1 cellular context compared by ENCODE assay signal in the genomic region with DNA sequence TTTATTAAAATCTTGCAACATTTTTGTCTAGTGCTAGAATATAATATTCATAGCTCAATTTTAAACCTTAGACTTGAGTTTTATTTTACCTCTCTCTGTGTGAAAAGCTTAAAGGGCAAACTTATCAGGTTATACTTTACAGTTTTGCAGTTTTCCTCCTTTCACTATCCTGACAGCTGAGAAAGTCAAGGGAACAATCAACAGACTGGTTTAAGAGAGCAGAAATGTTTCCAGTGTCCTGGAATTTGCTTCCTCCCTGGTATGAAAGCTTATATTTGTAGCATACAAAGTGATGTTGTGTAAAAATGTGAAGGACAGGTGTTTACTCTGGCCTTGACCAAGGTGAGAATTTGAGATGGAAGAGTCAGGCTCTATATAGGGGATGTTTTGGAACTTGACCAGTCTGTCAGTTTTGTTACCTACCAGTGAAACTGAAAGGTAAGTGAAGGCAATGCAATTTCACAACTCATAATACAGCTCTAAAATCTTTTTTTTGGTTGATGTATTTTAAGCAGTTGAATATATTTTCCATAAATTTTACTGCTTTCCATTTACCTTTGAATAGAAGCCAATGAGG.
TF ChIP-seq lines count a peak whose summit lies in the region.

No MANE protein-coding gene starts in this region.

TF ChIP-seq in SK-N-SH treated with all-trans-retinoic acid at 6 μM for 48 hours, 23 proteins besides CTCF, POLR2A, EP300 and RAD21 (continued from another document):
- no peak for TF ChIP-seq ESRRG (CRISPR knock-in tag; IDR thresholded peaks at IDR 0.05)
- TF ChIP-seq ZNF8 (CRISPR knock-in tag; IDR thresholded peaks at IDR 0.05) = no peak
- no peak for TF ChIP-seq TOX (CRISPR knock-in tag; IDR thresholded peaks at IDR 0.05; ENCODE audit: borderline replicate concordance)
- no peak for TF ChIP-seq CSDC2 (CRISPR knock-in tag; IDR thresholded peaks at IDR 0.05)
- TF ChIP-seq CREB5 (CRISPR knock-in tag; IDR thresholded peaks at IDR 0.05; ENCODE audit: low read depth) = no peak
- TF ChIP-seq OSR1 (CRISPR knock-in tag; IDR thresholded peaks at IDR 0.05) = no peak
- TF ChIP-seq GLIS3 (CRISPR knock-in tag; IDR thresholded peaks at IDR 0.05) = no peak
- TF ChIP-seq, protein P1, sequence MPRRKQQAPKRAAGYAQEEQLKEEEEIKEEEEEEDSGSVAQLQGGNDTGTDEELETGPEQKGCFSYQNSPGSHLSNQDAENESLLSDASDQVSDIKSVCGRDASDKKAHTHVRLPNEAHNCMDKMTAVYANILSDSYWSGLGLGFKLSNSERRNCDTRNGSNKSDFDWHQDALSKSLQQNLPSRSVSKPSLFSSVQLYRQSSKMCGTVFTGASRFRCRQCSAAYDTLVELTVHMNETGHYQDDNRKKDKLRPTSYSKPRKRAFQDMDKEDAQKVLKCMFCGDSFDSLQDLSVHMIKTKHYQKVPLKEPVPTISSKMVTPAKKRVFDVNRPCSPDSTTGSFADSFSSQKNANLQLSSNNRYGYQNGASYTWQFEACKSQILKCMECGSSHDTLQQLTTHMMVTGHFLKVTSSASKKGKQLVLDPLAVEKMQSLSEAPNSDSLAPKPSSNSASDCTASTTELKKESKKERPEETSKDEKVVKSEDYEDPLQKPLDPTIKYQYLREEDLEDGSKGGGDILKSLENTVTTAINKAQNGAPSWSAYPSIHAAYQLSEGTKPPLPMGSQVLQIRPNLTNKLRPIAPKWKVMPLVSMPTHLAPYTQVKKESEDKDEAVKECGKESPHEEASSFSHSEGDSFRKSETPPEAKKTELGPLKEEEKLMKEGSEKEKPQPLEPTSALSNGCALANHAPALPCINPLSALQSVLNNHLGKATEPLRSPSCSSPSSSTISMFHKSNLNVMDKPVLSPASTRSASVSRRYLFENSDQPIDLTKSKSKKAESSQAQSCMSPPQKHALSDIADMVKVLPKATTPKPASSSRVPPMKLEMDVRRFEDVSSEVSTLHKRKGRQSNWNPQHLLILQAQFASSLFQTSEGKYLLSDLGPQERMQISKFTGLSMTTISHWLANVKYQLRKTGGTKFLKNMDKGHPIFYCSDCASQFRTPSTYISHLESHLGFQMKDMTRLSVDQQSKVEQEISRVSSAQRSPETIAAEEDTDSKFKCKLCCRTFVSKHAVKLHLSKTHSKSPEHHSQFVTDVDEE (CRISPR knock-in tag; IDR thresholded peaks at IDR 0.05) = no peak
- TF ChIP-seq ZNF70 (CRISPR knock-in tag; IDR thresholded peaks at IDR 0.05) = no peak
- TF ChIP-seq, protein P2, sequence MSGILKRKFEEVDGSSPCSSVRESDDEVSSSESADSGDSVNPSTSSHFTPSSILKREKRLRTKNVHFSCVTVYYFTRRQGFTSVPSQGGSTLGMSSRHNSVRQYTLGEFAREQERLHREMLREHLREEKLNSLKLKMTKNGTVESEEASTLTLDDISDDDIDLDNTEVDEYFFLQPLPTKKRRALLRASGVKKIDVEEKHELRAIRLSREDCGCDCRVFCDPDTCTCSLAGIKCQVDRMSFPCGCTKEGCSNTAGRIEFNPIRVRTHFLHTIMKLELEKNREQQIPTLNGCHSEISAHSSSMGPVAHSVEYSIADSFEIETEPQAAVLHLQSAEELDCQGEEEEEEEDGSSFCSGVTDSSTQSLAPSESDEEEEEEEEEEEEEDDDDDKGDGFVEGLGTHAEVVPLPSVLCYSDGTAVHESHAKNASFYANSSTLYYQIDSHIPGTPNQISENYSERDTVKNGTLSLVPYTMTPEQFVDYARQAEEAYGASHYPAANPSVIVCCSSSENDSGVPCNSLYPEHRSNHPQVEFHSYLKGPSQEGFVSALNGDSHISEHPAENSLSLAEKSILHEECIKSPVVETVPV (CRISPR knock-in tag; IDR thresholded peaks at IDR 0.05) = no peak
- TF ChIP-seq ZFP30 (CRISPR knock-in tag; IDR thresholded peaks at IDR 0.05) = no peak
- no peak for TF ChIP-seq ARNTL (CRISPR knock-in tag; IDR thresholded peaks at IDR 0.05; ENCODE audit: borderline replicate concordance, low read depth)
- TF ChIP-seq ZC3H10 (CRISPR knock-in tag; IDR thresholded peaks at IDR 0.05) = no peak
- TF ChIP-seq PPARA (CRISPR knock-in tag; IDR thresholded peaks at IDR 0.05; ENCODE audit: borderline replicate concordance) = no peak
